Comparison of ENCODE assay signal across 1 cellular context in the genomic region with DNA sequence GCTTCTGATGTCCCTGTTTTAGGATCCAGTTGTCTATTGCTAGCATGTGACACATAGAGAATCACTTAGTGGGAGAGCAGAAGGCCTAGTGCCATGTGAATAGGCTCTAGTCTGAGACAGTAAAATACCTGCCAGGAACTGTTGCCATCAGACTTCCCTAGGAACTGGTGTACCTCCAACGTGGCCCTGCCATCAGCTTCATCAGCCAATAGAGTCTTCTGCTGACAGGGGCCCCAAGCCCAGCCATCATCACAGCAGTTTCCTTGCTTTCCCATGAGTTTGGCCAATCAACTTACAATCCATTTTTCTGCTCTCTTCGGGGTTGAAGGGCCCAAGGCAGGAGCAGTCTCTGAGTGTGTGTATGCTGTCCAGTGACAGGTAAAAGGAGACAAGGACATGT.
TF ChIP-seq lines count a peak whose summit lies in the region.

No MANE protein-coding gene starts in this region.

TF ChIP-seq in IMR-90, 13 proteins besides CTCF, POLR2A, EP300 and RAD21:
- TF ChIP-seq, protein P1, sequence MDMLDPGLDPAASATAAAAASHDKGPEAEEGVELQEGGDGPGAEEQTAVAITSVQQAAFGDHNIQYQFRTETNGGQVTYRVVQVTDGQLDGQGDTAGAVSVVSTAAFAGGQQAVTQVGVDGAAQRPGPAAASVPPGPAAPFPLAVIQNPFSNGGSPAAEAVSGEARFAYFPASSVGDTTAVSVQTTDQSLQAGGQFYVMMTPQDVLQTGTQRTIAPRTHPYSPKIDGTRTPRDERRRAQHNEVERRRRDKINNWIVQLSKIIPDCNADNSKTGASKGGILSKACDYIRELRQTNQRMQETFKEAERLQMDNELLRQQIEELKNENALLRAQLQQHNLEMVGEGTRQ (IDR thresholded peaks at IDR 0.05; ENCODE audit: low read depth, low read length): no peak
- TF ChIP-seq RCOR1 (IDR thresholded peaks at IDR 0.05; ENCODE audit: insufficient replicate concordance, low read length) (no peak), FOS (IDR thresholded peaks at IDR 0.05; ENCODE audit: low read depth, low read length) (no peak), MAZ (IDR thresholded peaks at IDR 0.05; ENCODE audit: borderline replicate concordance, low read depth, low read length) (no peak), MXI1 (IDR thresholded peaks at IDR 0.05; ENCODE audit: borderline replicate concordance, low read depth, low read length) (no peak), RFX5 (IDR thresholded peaks at IDR 0.05; ENCODE audit: low read depth, low read length) (no peak), SMC3 (IDR thresholded peaks at IDR 0.05; ENCODE audit: low read depth, low read length) (no peak), BHLHE40 (IDR thresholded peaks at IDR 0.05; ENCODE audit: low read depth, low read length) (no peak), MAFK (IDR thresholded peaks at IDR 0.05; ENCODE audit: low read depth, low read length) (no peak), CHD1 (IDR thresholded peaks at IDR 0.05; ENCODE audit: low read depth, low read length) (no peak), NFE2L2 (IDR thresholded peaks at IDR 0.05; ENCODE audit: low read depth, low read length) (no peak), CEBPB (IDR thresholded peaks at IDR 0.05; ENCODE audit: low read depth, low read length) (no peak)
- TF ChIP-seq, protein P2, sequence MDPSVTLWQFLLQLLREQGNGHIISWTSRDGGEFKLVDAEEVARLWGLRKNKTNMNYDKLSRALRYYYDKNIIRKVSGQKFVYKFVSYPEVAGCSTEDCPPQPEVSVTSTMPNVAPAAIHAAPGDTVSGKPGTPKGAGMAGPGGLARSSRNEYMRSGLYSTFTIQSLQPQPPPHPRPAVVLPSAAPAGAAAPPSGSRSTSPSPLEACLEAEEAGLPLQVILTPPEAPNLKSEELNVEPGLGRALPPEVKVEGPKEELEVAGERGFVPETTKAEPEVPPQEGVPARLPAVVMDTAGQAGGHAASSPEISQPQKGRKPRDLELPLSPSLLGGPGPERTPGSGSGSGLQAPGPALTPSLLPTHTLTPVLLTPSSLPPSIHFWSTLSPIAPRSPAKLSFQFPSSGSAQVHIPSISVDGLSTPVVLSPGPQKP (IDR thresholded peaks at IDR 0.05; ENCODE audit: borderline replicate concordance, low read depth, low read length): no peak
TF ChIP-seq in IMR-90: peak in this region for 0.
